In the genomic region with DNA sequence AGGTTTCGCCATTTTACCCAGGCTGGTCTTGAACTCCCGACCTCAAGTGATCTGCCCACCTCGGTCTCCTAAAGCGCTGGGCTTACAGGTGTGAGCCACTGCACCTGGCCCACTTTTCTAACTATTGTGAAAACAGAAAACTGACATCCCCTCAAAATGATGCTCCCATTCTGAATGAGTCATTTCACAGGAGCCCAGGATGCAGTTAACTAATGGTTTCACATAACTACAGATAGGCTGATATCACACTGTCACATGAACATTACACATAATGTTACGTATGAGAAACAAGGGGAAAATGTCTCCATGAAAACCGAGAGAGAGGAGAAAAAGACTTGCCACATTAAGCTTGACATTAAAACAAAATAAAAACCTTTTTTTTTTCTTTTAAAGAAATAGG, we compare ENCODE assay signal across 14 cellular contexts.
A peak's percentile ranks its signal among the peaks of the same experiment; 100 is the strongest.
DNase-seq lines count a peak whose midpoint lies in the region; ATAC-seq lines count a peak whose summit lies in the region.
"Had no signal": no experiment of that assay in that cellular context is flagged by ENCODE, and none has a peak within 500 bp of the region (broad histone marks: within the 10 kb centered on the region; RNA-seq: fewer than 3 reads in every experiment).

No MANE protein-coding gene starts in this region.

- no peaks in the 10 kb centered on the region for H3K27me3 Mint-ChIP-seq in activated naive CD8-positive, alpha-beta T cell
- H3K27me3 Mint-ChIP-seq in activated naive CD8-positive, alpha-beta T cell treated with anti-CD3 and anti-CD28 coated beads, Interleukin-2, amount 50 U/mL, for 24 hours = no peaks in the 10 kb centered on the region
- H3K27me3 Mint-ChIP-seq: CD4-positive, CD25-positive, alpha-beta regulatory T cell had no signal

- no peak for ATAC-seq in activated naive CD8-positive, alpha-beta T cell treated with anti-CD3 and anti-CD28 coated beads, Interleukin-2, amount 50 U/mL, for 24 hours

- no peak overlapping the region for H3K4me3 Mint-ChIP-seq in activated naive CD8-positive, alpha-beta T cell
- H3K4me3 Mint-ChIP-seq in activated naive CD8-positive, alpha-beta T cell treated with anti-CD3 and anti-CD28 coated beads, Interleukin-2, amount 50 U/mL, for 24 hours = no peak overlapping the region
- H3K4me3 Mint-ChIP-seq: CD4-positive, CD25-positive, alpha-beta regulatory T cell had no signal

- DNase-seq in activated naive CD8-positive, alpha-beta T cell treated with anti-CD3 and anti-CD28 coated beads, Interleukin-2, amount 50 U/mL, for 24 hours = no peak
- peak; percentile 7 for DNase-seq in RKO (ENCODE audit: low spot score)
- DNase-seq in foreskin melanocyte = peak; percentile 12
- DNase-seq in NCI-H1092 treated with DMSO at 0.1 percent for 48 hours (lab: John Stamatoyannopoulos, UW) = no peak
- DNase-seq in DMS153 treated with DMSO at 0.1 percent for 48 hours (lab: John Stamatoyannopoulos, UW; ENCODE audit: unreplicated experiment) = no peak
- no peak for DNase-seq in NCI-H748 (lab: John Stamatoyannopoulos, UW; ENCODE audit: unreplicated experiment)
- DNase-seq: CD4-positive, CD25-positive, alpha-beta regulatory T cell; DMS53; Kasumi-1; NCI-H1694; NCI-H2029 treated with DMSO at 0.1 percent for 48 hours; NCI-H526 treated with DMSO at 0.1 percent for 48 hours; SHP77 treated with DMSO at 0.1 percent for 48 hours had no signal

- H3K36me3 Mint-ChIP-seq in activated naive CD8-positive, alpha-beta T cell = peaks cover 2% of the 10 kb centered on the region
- peaks cover 6% of the 10 kb centered on the region for H3K36me3 Mint-ChIP-seq in activated naive CD8-positive, alpha-beta T cell treated with anti-CD3 and anti-CD28 coated beads, Interleukin-2, amount 50 U/mL, for 24 hours (ENCODE audit: low read depth)

- H3K27ac Mint-ChIP-seq in activated naive CD8-positive, alpha-beta T cell = peak overlapping the region; percentile 4
- H3K27ac Mint-ChIP-seq in activated naive CD8-positive, alpha-beta T cell treated with anti-CD3 and anti-CD28 coated beads, Interleukin-2, amount 50 U/mL, for 24 hours = no peak overlapping the region
- H3K27ac Mint-ChIP-seq: CD4-positive, CD25-positive, alpha-beta regulatory T cell had no signal

- H3K9me3 Mint-ChIP-seq in activated naive CD8-positive, alpha-beta T cell (ENCODE audit: low read depth) = no peaks in the 10 kb centered on the region
- H3K9me3 Mint-ChIP-seq in activated naive CD8-positive, alpha-beta T cell treated with anti-CD3 and anti-CD28 coated beads, Interleukin-2, amount 50 U/mL, for 24 hours = no peaks in the 10 kb centered on the region
- H3K9me3 Mint-ChIP-seq: CD4-positive, CD25-positive, alpha-beta regulatory T cell had no signal

- H3K4me1 Mint-ChIP-seq in activated naive CD8-positive, alpha-beta T cell (ENCODE audit: low read depth) = peaks cover 12% of the 10 kb centered on the region
- H3K4me1 Mint-ChIP-seq in activated naive CD8-positive, alpha-beta T cell treated with anti-CD3 and anti-CD28 coated beads, Interleukin-2, amount 50 U/mL, for 24 hours = peaks cover 14% of the 10 kb centered on the region

Comparison
In these comparisons a context has a peak if more than half of its experiments do, and no peak if none do; other contexts are left out.
1. DNase-seq: peak in RKO (single experiment) and foreskin melanocyte (single experiment); none in activated naive CD8-positive, alpha-beta T cell treated with anti-CD3 and anti-CD28 coated beads, Interleukin-2, amount 50 U/mL, for 24 hours (single experiment), NCI-H1092 treated with DMSO at 0.1 percent for 48 hours (single experiment), DMS153 treated with DMSO at 0.1 percent for 48 hours (single experiment) and NCI-H748 (single experiment).